ENCODE assay signal across 1 cellular context in genomic region chr12:48001426-48002178, GRCh38.
A peak's percentile ranks its signal among the peaks of the same experiment; 100 is the strongest.
TF ChIP-seq lines count a peak whose summit lies in the region.

No MANE protein-coding gene starts in this region.

TF ChIP-seq in WTC11, 78 proteins besides CTCF, POLR2A, EP300 and RAD21 (continued from another document):
- TF ChIP-seq FOXP4 (CRISPR knock-in tag; IDR thresholded peaks at IDR 0.05) = no peak
- peak; percentile 28; the same call in 1 of the 2 replicates for TF ChIP-seq E2F5 (CRISPR knock-in tag; IDR thresholded peaks at IDR 0.05)
- TF ChIP-seq SMAD3 (CRISPR knock-in tag; IDR thresholded peaks at IDR 0.05; ENCODE audit: borderline replicate concordance) = 0 out of 2 replicates have a peak, but pooled peaks have one; percentile 14
- no peak for TF ChIP-seq PRDM15 (CRISPR knock-in tag; IDR thresholded peaks at IDR 0.05)
